Comparison of ENCODE assay signal across 22 cellular contexts in the genomic region with DNA sequence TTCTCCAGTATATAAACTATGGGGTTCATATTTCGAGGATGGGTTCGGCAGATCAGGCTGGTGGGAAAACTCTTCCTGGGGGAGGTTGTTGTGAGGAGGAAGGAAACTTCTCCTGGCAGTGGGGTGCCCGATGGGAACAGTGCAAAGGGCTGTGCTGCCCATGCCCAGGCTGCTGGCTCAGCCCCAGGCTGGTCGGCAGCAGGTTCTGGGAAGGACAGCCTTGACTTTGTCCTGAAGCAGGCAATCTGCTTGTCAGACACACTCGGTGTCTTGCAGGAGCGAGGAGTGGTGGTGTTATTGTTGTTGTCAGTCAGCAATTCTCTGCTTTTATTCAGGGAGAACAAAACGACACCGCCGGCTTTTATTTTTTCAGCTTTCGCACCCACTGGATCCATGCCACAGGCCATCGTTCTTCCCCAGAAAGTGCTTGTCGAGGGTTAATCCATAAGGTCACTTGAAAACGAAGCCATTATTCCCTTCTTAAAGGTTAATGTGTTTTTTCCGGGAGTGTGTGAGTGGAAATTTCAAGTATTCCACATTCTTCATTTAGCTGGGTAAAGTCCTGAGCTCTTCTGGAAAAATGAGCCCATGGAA. TPM values are rescaled to one million over a fixed set of nuclear protein-coding genes. Genes with fewer than 3 reads are reported as not detected.
DNase-seq lines count a peak whose midpoint lies in the region; ATAC-seq, FAIRE-seq and TF ChIP-seq lines count a peak whose summit lies in the region.
"Had no signal": no experiment of that assay in that cellular context is flagged by ENCODE, and none has a peak within 500 bp of the region (broad histone marks: within the 10 kb centered on the region; RNA-seq: fewer than 3 reads in every experiment).

No MANE protein-coding gene starts in this region.

- H3K36me3 Mint-ChIP-seq in neural progenitor cell, result no peaks in the 10 kb centered on the region
- H3K36me3 Mint-ChIP-seq: CD4-positive, CD25-positive, alpha-beta regulatory T cell had no signal

- peaks cover 17 to 20% of the 10 kb centered on the region in 2 experiments for H3K27me3 ChIP-seq in endothelial cell of umbilical vein (ENCODE audit: control insufficient read depth in 2 of 2, insufficient read depth in 2 of 2, low read length in 2 of 2)
- no peaks in the 10 kb centered on the region for H3K27me3 ChIP-seq in neural progenitor cell
- peaks cover 0 to 13% of the 10 kb centered on the region in 2 donors for H3K27me3 ChIP-seq in left lung
- H3K27me3 ChIP-seq: BE2C had no signal

- H3F3A ChIP-seq in neural progenitor cell (ENCODE audit: low read depth), result peaks cover 15% of the 10 kb centered on the region

- H3K36me3 ChIP-seq in endothelial cell of umbilical vein (ENCODE audit: control insufficient read depth in 2 of 2, extremely low read depth in 1 of 2, insufficient read depth in 2 of 2, low read length in 2 of 2) (no peaks in the 10 kb centered on the region), neural progenitor cell (no peaks in the 10 kb centered on the region), left lung (no peaks in the 10 kb centered on the region)
- H3K36me3 ChIP-seq: BE2C had no signal

- H3K27me3 Mint-ChIP-seq in neural progenitor cell (ENCODE audit: insufficient read depth, low read depth), result peaks cover 7% of the 10 kb centered on the region

- ATAC-seq in left lung (no peak), HG03457 (IDR thresholded peaks at IDR 0.05; ENCODE audit: unreplicated experiment) (no peak)
- ATAC-seq: PC-3 had no signal

- H3K4me1 ChIP-seq in endothelial cell of umbilical vein (ENCODE audit: control insufficient read depth, extremely low read depth, insufficient read depth, low read length), result no peaks in the 10 kb centered on the region
- H3K4me1 ChIP-seq in neural progenitor cell, result peaks cover 30% of the 10 kb centered on the region
- no peaks in the 10 kb centered on the region for H3K4me1 ChIP-seq in left lung
- H3K4me1 ChIP-seq: BE2C had no signal

- H3K9ac ChIP-seq in endothelial cell of umbilical vein (replicated peaks; ENCODE audit: extremely low read depth, insufficient read depth, low read length), result no peak overlapping the region
- no peak overlapping the region for H3K9ac ChIP-seq in neural progenitor cell

- CTCF ChIA-PET in endothelial cell of umbilical vein (lab: Charles Lee), result interaction anchor here (1.0 kb wide), 1 partner anchor 112 kb away, joined by 3 read pairs; no protein-coding TSS in a partner anchor

- TF ChIP-seq CTCF in endothelial cell of umbilical vein (IDR thresholded peaks at IDR 0.05; ENCODE audit: extremely low read depth in 1 of 2, insufficient read depth in 1 of 2, low read depth in 1 of 2, low read length in 2 of 2) (no peak), neural progenitor cell (IDR thresholded peaks at IDR 0.05) (no peak), left lung (IDR thresholded peaks at IDR 0.05) (no peak)

- H3K4me2 ChIP-seq in endothelial cell of umbilical vein (ENCODE audit: insufficient read depth, low read length), result no peak overlapping the region
- no peak overlapping the region for H3K4me2 ChIP-seq in neural progenitor cell

- intact Hi-C loops in endothelial cell of umbilical vein (cut with micrococcal nuclease) (no loop called here), left lung (cut with DNase I) (no loop called here)

- H3K4me3 Mint-ChIP-seq in neural progenitor cell, result no peak overlapping the region
- H3K4me3 Mint-ChIP-seq: CD4-positive, CD25-positive, alpha-beta regulatory T cell had no signal

- POLR2A ChIA-PET in endothelial cell of umbilical vein (lab: Charles Lee), result no interaction called here

- no peak for TF ChIP-seq POLR2A in endothelial cell of umbilical vein (IDR thresholded peaks at IDR 0.05; ENCODE audit: low read depth, low read length)

- no peaks in the 10 kb centered on the region for H3K9me3 Mint-ChIP-seq in neural progenitor cell

- H3K4me3 ChIP-seq in endothelial cell of umbilical vein (replicated peaks in 1 of 3; ENCODE audit: insufficient read depth in 1 of 3, low read depth in 1 of 3, low read length in 3 of 3) (no peak overlapping the region), neural progenitor cell (no peak overlapping the region), left lung (no peak overlapping the region)

- H3K27ac ChIP-seq in endothelial cell of umbilical vein (ENCODE audit: insufficient read depth, low read depth, low read length) (no peak overlapping the region), neural progenitor cell (no peak overlapping the region), left lung (no peak overlapping the region)

- no peak for FAIRE-seq in endothelial cell of umbilical vein (lab: Jason Lieb, UNC)

- peaks cover 22% of the 10 kb centered on the region for H3K4me1 Mint-ChIP-seq in neural progenitor cell
- H3K4me1 Mint-ChIP-seq: CD4-positive, CD25-positive, alpha-beta regulatory T cell had no signal

- no peak overlapping the region for H3K27ac Mint-ChIP-seq in neural progenitor cell
- H3K27ac Mint-ChIP-seq: CD4-positive, CD25-positive, alpha-beta regulatory T cell had no signal

- BruUV-seq in endothelial cell of umbilical vein (replicated peaks; lab: Mats Ljungman, UMichigan), result no TSS peak

- H2AFZ ChIP-seq in endothelial cell of umbilical vein (ENCODE audit: low read depth, low read length) (no peak overlapping the region), neural progenitor cell (replicated peaks) (no peak overlapping the region)

- peak; percentile 36 for DNase-seq in activated effector memory CD4-positive, alpha-beta T cell treated with anti-CD3 and anti-CD28 coated beads, Interleukin-2, amount 50 U/mL, for 16 hours
- DNase-seq in activated effector memory CD4-positive, alpha-beta T cell treated with Interleukin-2 at 50 U/mL for 16 hours, result no peak
- DNase-seq in endothelial cell of umbilical vein (ENCODE audit: low read depth, low spot score) (peak; percentile 93), neural progenitor cell (ENCODE audit: low spot score) (peak; percentile 21), NK-92 (lab: John Stamatoyannopoulos, UW; ENCODE audit: unreplicated experiment) (no peak), SIG-M5 (lab: John Stamatoyannopoulos, UW) (no peak), left lung (no peak)
- DNase-seq: BE2C; CD4-positive, CD25-positive, alpha-beta regulatory T cell; COR-L47; DMS 273 treated with DMSO at 0.1 percent for 48 hours; DND-41; H7; MM.1S; NCI-H1092; NCI-H146; NCI-H2081; NCI-H510A treated with DMSO at 0.1 percent for 48 hours; NCI-H774; PC-3; RPMI8226 had no signal

- no peaks in the 10 kb centered on the region for H3K79me2 ChIP-seq in endothelial cell of umbilical vein (ENCODE audit: control insufficient read depth, insufficient read depth, low read length)
- H3K79me2 ChIP-seq in neural progenitor cell (ENCODE audit: low read depth), result no peaks in the 10 kb centered on the region

- H3K9me1 ChIP-seq in endothelial cell of umbilical vein (replicated peaks; ENCODE audit: control insufficient read depth, extremely low read depth, insufficient read depth, low read length), result no peaks in the 10 kb centered on the region

- dilution Hi-C loops in endothelial cell of umbilical vein (cut with MboI; ENCODE audit: extremely low pct_ligation_motif_present, low sequenced_read_pairs), result no loop called here

- H4K20me1 ChIP-seq in endothelial cell of umbilical vein (replicated peaks; ENCODE audit: control insufficient read depth, extremely low read depth, insufficient read depth, low read length) (no peaks in the 10 kb centered on the region), neural progenitor cell (ENCODE audit: low read depth) (no peaks in the 10 kb centered on the region)

- H3K9me3 ChIP-seq in endothelial cell of umbilical vein (replicated peaks; ENCODE audit: control insufficient read depth, insufficient read depth, low read length) (no peaks in the 10 kb centered on the region), neural progenitor cell (ENCODE audit: low read depth) (no peaks in the 10 kb centered on the region), left lung (no peaks in the 10 kb centered on the region)
- H3K9me3 ChIP-seq: BE2C had no signal

TF ChIP-seq in endothelial cell of umbilical vein, 7 proteins besides CTCF, POLR2A, EP300 and RAD21:
- TF ChIP-seq, protein P1, sequence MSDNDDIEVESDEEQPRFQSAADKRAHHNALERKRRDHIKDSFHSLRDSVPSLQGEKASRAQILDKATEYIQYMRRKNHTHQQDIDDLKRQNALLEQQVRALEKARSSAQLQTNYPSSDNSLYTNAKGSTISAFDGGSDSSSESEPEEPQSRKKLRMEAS (IDR thresholded peaks at IDR 0.05; ENCODE audit: insufficient read depth, insufficient read length), result no peak
- TF ChIP-seq EZH2 (IDR thresholded peaks at IDR 0.05; ENCODE audit: borderline replicate concordance, low read depth, low read length, severe bottlenecking) (no peak), POLR2AphosphoS5 (IDR thresholded peaks at IDR 0.05; ENCODE audit: insufficient read depth, low read depth, low read length) (no peak), JUN (IDR thresholded peaks at IDR 0.05; ENCODE audit: borderline replicate concordance, insufficient read depth, insufficient read length, low read depth) (no peak), GATA2 (IDR thresholded peaks at IDR 0.05; ENCODE audit: insufficient read depth, insufficient read length, low read depth, low read length) (no peak), FOS (IDR thresholded peaks at IDR 0.05; ENCODE audit: borderline replicate concordance, insufficient read depth, low read length) (no peak), MYC (IDR thresholded peaks at IDR 0.05; ENCODE audit: low read depth, low read length) (no peak)

RNA-seq across cellular contexts. Expression of gene STX16, which starts 57.1 kb away (rescaled TPM):
- total RNA-seq in endothelial cell of umbilical vein (58.5 and 63.5 TPM in 2 replicates), neural progenitor cell (ENCODE audit: low replicate concordance) (41.2 and 46.6 TPM in 2 replicates), left lung (10 to 100 TPM; 50.4 to 58.0 TPM)
- polyA plus RNA-seq in endothelial cell of umbilical vein, result 33.0 and 43.1 TPM in 2 replicates
- 36.8 and 43.5 TPM in 2 replicates for polyA plus RNA-seq in endothelial cell of umbilical vein (2011; cell fraction: cytosol; rRNA removed)
- polyA plus RNA-seq in endothelial cell of umbilical vein (2011; cell fraction: nucleus; rRNA removed), result 138 and 200 TPM in 2 replicates
- 60.7 and 62.4 TPM in 2 replicates for polyA plus RNA-seq in endothelial cell of umbilical vein (2012)
- polyA minus RNA-seq in endothelial cell of umbilical vein, result 52.1 and 74.7 TPM in 2 replicates
- 15.7 TPM for polyA minus RNA-seq in endothelial cell of umbilical vein (2011; cell fraction: cytosol; rRNA and poly(A)+ RNA removed)
- polyA minus RNA-seq in endothelial cell of umbilical vein (2011; cell fraction: nucleus; rRNA and poly(A)+ RNA removed), result 39.8 and 43.1 TPM in 2 replicates

Comparison
In these comparisons a context has a peak if more than half of its experiments do, and no peak if none do; other contexts are left out.
1. DNase-seq: peak in activated effector memory CD4-positive, alpha-beta T cell treated with anti-CD3 and anti-CD28 coated beads, Interleukin-2, amount 50 U/mL, for 16 hours (single experiment), endothelial cell of umbilical vein (single experiment) and neural progenitor cell (single experiment); none in activated effector memory CD4-positive, alpha-beta T cell treated with Interleukin-2 at 50 U/mL for 16 hours (single experiment), NK-92 (single experiment), SIG-M5 (single experiment) and left lung (0 of 2).